ENCODE assay signal across 28 cellular contexts in genomic region chr18:35926884-35927283, GRCh38.
DNase-seq lines count a peak whose midpoint lies in the region; ATAC-seq, FAIRE-seq and TF ChIP-seq lines count a peak whose summit lies in the region.
"Had no signal": no experiment of that assay in that cellular context is flagged by ENCODE, and none has a peak within 500 bp of the region (broad histone marks: within the 10 kb centered on the region; RNA-seq: fewer than 3 reads in every experiment).

No MANE protein-coding gene starts in this region.

- peaks cover 12% of the 10 kb centered on the region for H3K36me3 Mint-ChIP-seq in endodermal cell (ENCODE audit: low read depth)
- H3K36me3 Mint-ChIP-seq in osteocyte (ENCODE audit: unreplicated experiment), result no peaks in the 10 kb centered on the region
- H3K36me3 Mint-ChIP-seq: CD14-positive monocyte; CD4-positive, alpha-beta memory T cell; CD4-positive, CD25-positive, alpha-beta regulatory T cell; CD8-positive, alpha-beta memory T cell had no signal

- H3K9me3 ChIP-seq in endodermal cell (ENCODE audit: control insufficient read depth, low read length) (no peaks in the 10 kb centered on the region), lung (ENCODE audit: control insufficient read depth in 2 of 2, insufficient read depth in 1 of 2, low read length in 1 of 2) (peaks cover 0 to 7% of the 10 kb centered on the region in 2 donors)
- H3K9me3 ChIP-seq: BE2C, Caco-2 had no signal

- H3K27me3 Mint-ChIP-seq in endodermal cell (ENCODE audit: insufficient read depth) (no peaks in the 10 kb centered on the region), osteocyte (ENCODE audit: unreplicated experiment) (peaks cover 55% of the 10 kb centered on the region)

- H3K27ac Mint-ChIP-seq in endodermal cell, result no peak overlapping the region
- H3K27ac Mint-ChIP-seq in osteocyte (ENCODE audit: unreplicated experiment), result no peak overlapping the region
- H3K27ac Mint-ChIP-seq: CD14-positive monocyte; CD4-positive, alpha-beta memory T cell; CD4-positive, CD25-positive, alpha-beta regulatory T cell; CD8-positive, alpha-beta memory T cell had no signal

- H3K9ac ChIP-seq in endodermal cell (ENCODE audit: extremely low read depth, low read length, poor library complexity, severe bottlenecking), result no peak overlapping the region
- H3K9ac ChIP-seq: BLaER1 had no signal

- H3K9me3 Mint-ChIP-seq in endodermal cell, result peaks cover 16% of the 10 kb centered on the region
- no peaks in the 10 kb centered on the region for H3K9me3 Mint-ChIP-seq in osteocyte (ENCODE audit: unreplicated experiment)

- H3K36me3 ChIP-seq in endodermal cell (ENCODE audit: control insufficient read depth, insufficient read depth, low read length), result no peaks in the 10 kb centered on the region
- H3K36me3 ChIP-seq in lung (ENCODE audit: control insufficient read depth in 2 of 2, insufficient read depth in 2 of 2, low read length in 2 of 2), result no peaks in the 10 kb centered on the region
- H3K36me3 ChIP-seq: BE2C, BLaER1 had no signal

- no peak overlapping the region for H3K4me3 ChIP-seq in endodermal cell (ENCODE audit: low read length)
- no peak overlapping the region for H3K4me3 ChIP-seq in lung
- H3K4me3 ChIP-seq: BLaER1, GM12878 had no signal

- H3K4me3 Mint-ChIP-seq in endodermal cell, result no peak overlapping the region
- H3K4me3 Mint-ChIP-seq in osteocyte (ENCODE audit: unreplicated experiment), result no peak overlapping the region
- H3K4me3 Mint-ChIP-seq: CD14-positive monocyte; CD4-positive, alpha-beta memory T cell; CD4-positive, CD25-positive, alpha-beta regulatory T cell; CD8-positive, alpha-beta memory T cell had no signal

- TF ChIP-seq POLR2A in GM12891 (IDR thresholded peaks at IDR 0.05; ENCODE audit: low read depth, low read length), result no peak

- FAIRE-seq in GM12891 (lab: Jason Lieb, UNC), result no peak
- FAIRE-seq: A204.1, D721Med, GM12878, GM19239 had no signal

- H3K27me3 ChIP-seq in endodermal cell (ENCODE audit: control insufficient read depth, insufficient read depth, low read length, poor library complexity, severe bottlenecking), result no peaks in the 10 kb centered on the region
- H3K27me3 ChIP-seq in lung (ENCODE audit: control insufficient read depth, insufficient read depth), result no peaks in the 10 kb centered on the region
- H3K27me3 ChIP-seq: BLaER1 had no signal

- DNase-seq in endodermal cell (peak; percentile 22), lung (ENCODE audit: low spot score) (peak; percentile 10), osteocyte (ENCODE audit: extremely low spot score, unreplicated experiment) (peak; percentile 65), GM12891 (ENCODE audit: insufficient read length, low spot score) (no peak), T-helper 1 cell (no peak)
- DNase-seq: 8988T; ACHN; BE2C; C1 segment of cervical spinal cord; Caco-2; Calu3; CD4-positive, alpha-beta memory T cell; CD4-positive, CD25-positive, alpha-beta regulatory T cell; CD8-positive, alpha-beta memory T cell; DMS 273 treated with DMSO at 0.1 percent for 48 hours; DMS153; DMS79; DND-41; EL; GDM1 had no signal

- H3K4me1 Mint-ChIP-seq in endodermal cell, result peaks cover 23% of the 10 kb centered on the region
- H3K4me1 Mint-ChIP-seq in osteocyte (ENCODE audit: unreplicated experiment), result no peaks in the 10 kb centered on the region
- H3K4me1 Mint-ChIP-seq: CD14-positive monocyte; CD4-positive, alpha-beta memory T cell; CD4-positive, CD25-positive, alpha-beta regulatory T cell; CD8-positive, alpha-beta memory T cell had no signal

- no peak for TF ChIP-seq CTCF in endodermal cell (conservative IDR thresholded peaks at IDR 0.05)
- TF ChIP-seq CTCF in lung (IDR thresholded peaks at IDR 0.05; ENCODE audit: control extremely low read depth, extremely low read depth), result no peak
- no peak for TF ChIP-seq CTCF in osteocyte (IDR thresholded peaks at IDR 0.05)

- no peak overlapping the region for H3K27ac ChIP-seq in endodermal cell (ENCODE audit: low read depth, low read length)
- H3K27ac ChIP-seq in lung (ENCODE audit: low read depth in 1 of 2, low read length in 1 of 2), result no peak overlapping the region
- H3K27ac ChIP-seq: BLaER1 had no signal

- H3K4me1 ChIP-seq in endodermal cell (ENCODE audit: control insufficient read depth, insufficient read depth, low read length), result peaks cover 8% of the 10 kb centered on the region
- no peaks in the 10 kb centered on the region for H3K4me1 ChIP-seq in lung (ENCODE audit: control insufficient read depth in 2 of 2, insufficient read depth in 2 of 2, low read length in 2 of 2)
- H3K4me1 ChIP-seq: BE2C, BLaER1, Caco-2 had no signal

- WGBS in endodermal cell (ENCODE audit: insufficient coverage in 1 of 2, insufficient read length in 1 of 2), 2 experiments, result 96 to 97% methylated on average over 5 to 11 of the region's 11 CpGs
- 92 to 97% methylated on average over 11 of the region's 11 CpGs for WGBS in lung, 2 donors

- ATAC-seq in lung (ENCODE audit: insufficient read depth, low FRiP score) (no peak), HG03354 (IDR thresholded peaks at IDR 0.05; ENCODE audit: poor library complexity, severe bottlenecking, unreplicated experiment) (no peak), GM21526 (IDR thresholded peaks at IDR 0.05; ENCODE audit: low FRiP score, unreplicated experiment) (no peak)
- ATAC-seq: GM12878 had no signal

TF ChIP-seq in GM12891, 5 proteins besides CTCF, POLR2A, EP300 and RAD21:
- TF ChIP-seq POLR2AphosphoS5 (IDR thresholded peaks at IDR 0.05; ENCODE audit: low read depth, low read length) (no peak), SPI1 (IDR thresholded peaks at IDR 0.05; ENCODE audit: low read depth, low read length) (no peak), TAF1 (IDR thresholded peaks at IDR 0.05; ENCODE audit: low read depth, low read length) (no peak), PAX5 (IDR thresholded peaks at IDR 0.05; ENCODE audit: insufficient read depth, low read length, severe bottlenecking) (no peak), POU2F2 (IDR thresholded peaks at IDR 0.05; ENCODE audit: low read depth, low read length) (no peak)
TF ChIP-seq in GM12891: peak in this region for 0.

Comparison
In these comparisons a context has a peak if more than half of its experiments do, and no peak if none do; other contexts are left out.
1. DNase-seq: peak in endodermal cell (single experiment), lung (single experiment) and osteocyte (single experiment); none in GM12891 (single experiment) and T-helper 1 cell (0 of 5).